In the genomic region with DNA sequence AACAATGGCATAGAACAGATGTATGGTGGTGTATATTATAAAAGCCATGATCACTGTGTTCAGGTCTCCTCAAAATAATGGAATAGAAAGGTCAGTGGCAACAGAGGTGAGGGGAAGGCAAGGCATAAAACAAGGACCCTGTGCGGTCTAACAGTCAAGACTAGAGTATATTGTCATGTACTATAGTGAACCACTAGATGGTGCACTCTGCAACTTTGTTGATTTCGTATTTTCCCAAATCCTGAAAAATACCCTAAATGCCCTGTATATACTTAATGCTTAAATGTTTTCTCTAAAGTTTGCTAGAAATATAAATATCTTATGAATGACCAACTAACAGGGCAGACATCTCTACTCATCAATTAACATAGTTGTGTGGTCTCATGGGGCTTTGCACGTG, we compare ENCODE assay signal across 1 cellular context.
TF ChIP-seq lines count a peak whose summit lies in the region.

No MANE protein-coding gene starts in this region.

TF ChIP-seq in H1, 55 proteins besides CTCF, POLR2A, EP300 and RAD21 (continued from another document):
- TF ChIP-seq, protein P1, sequence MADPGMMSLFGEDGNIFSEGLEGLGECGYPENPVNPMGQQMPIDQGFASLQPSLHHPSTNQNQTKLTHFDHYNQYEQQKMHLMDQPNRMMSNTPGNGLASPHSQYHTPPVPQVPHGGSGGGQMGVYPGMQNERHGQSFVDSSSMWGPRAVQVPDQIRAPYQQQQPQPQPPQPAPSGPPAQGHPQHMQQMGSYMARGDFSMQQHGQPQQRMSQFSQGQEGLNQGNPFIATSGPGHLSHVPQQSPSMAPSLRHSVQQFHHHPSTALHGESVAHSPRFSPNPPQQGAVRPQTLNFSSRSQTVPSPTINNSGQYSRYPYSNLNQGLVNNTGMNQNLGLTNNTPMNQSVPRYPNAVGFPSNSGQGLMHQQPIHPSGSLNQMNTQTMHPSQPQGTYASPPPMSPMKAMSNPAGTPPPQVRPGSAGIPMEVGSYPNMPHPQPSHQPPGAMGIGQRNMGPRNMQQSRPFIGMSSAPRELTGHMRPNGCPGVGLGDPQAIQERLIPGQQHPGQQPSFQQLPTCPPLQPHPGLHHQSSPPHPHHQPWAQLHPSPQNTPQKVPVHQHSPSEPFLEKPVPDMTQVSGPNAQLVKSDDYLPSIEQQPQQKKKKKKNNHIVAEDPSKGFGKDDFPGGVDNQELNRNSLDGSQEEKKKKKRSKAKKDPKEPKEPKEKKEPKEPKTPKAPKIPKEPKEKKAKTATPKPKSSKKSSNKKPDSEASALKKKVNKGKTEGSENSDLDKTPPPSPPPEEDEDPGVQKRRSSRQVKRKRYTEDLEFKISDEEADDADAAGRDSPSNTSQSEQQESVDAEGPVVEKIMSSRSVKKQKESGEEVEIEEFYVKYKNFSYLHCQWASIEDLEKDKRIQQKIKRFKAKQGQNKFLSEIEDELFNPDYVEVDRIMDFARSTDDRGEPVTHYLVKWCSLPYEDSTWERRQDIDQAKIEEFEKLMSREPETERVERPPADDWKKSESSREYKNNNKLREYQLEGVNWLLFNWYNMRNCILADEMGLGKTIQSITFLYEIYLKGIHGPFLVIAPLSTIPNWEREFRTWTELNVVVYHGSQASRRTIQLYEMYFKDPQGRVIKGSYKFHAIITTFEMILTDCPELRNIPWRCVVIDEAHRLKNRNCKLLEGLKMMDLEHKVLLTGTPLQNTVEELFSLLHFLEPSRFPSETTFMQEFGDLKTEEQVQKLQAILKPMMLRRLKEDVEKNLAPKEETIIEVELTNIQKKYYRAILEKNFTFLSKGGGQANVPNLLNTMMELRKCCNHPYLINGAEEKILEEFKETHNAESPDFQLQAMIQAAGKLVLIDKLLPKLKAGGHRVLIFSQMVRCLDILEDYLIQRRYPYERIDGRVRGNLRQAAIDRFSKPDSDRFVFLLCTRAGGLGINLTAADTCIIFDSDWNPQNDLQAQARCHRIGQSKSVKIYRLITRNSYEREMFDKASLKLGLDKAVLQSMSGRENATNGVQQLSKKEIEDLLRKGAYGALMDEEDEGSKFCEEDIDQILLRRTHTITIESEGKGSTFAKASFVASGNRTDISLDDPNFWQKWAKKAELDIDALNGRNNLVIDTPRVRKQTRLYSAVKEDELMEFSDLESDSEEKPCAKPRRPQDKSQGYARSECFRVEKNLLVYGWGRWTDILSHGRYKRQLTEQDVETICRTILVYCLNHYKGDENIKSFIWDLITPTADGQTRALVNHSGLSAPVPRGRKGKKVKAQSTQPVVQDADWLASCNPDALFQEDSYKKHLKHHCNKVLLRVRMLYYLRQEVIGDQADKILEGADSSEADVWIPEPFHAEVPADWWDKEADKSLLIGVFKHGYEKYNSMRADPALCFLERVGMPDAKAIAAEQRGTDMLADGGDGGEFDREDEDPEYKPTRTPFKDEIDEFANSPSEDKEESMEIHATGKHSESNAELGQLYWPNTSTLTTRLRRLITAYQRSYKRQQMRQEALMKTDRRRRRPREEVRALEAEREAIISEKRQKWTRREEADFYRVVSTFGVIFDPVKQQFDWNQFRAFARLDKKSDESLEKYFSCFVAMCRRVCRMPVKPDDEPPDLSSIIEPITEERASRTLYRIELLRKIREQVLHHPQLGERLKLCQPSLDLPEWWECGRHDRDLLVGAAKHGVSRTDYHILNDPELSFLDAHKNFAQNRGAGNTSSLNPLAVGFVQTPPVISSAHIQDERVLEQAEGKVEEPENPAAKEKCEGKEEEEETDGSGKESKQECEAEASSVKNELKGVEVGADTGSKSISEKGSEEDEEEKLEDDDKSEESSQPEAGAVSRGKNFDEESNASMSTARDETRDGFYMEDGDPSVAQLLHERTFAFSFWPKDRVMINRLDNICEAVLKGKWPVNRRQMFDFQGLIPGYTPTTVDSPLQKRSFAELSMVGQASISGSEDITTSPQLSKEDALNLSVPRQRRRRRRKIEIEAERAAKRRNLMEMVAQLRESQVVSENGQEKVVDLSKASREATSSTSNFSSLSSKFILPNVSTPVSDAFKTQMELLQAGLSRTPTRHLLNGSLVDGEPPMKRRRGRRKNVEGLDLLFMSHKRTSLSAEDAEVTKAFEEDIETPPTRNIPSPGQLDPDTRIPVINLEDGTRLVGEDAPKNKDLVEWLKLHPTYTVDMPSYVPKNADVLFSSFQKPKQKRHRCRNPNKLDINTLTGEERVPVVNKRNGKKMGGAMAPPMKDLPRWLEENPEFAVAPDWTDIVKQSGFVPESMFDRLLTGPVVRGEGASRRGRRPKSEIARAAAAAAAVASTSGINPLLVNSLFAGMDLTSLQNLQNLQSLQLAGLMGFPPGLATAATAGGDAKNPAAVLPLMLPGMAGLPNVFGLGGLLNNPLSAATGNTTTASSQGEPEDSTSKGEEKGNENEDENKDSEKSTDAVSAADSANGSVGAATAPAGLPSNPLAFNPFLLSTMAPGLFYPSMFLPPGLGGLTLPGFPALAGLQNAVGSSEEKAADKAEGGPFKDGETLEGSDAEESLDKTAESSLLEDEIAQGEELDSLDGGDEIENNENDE (IDR thresholded peaks at IDR 0.05; ENCODE audit: insufficient replicate concordance, low read length), result no peak
- TF ChIP-seq NANOG (IDR thresholded peaks at IDR 0.05; ENCODE audit: insufficient read depth, low read depth, low read length, poor library complexity, severe bottlenecking), result no peak
